Comparison of ENCODE assay signal across 1 cellular context in genomic region chr12:121713257-121714155, GRCh38.
TF ChIP-seq lines count a peak whose summit lies in the region.

No MANE protein-coding gene starts in this region.

TF ChIP-seq in HepG2, 621 proteins besides CTCF, POLR2A, EP300 and RAD21:
- TF ChIP-seq THAP8 (CRISPR knock-in tag; IDR thresholded peaks at IDR 0.05; ENCODE audit: borderline replicate concordance) (no peak), BHLHE40 (IDR thresholded peaks at IDR 0.05; ENCODE audit: low read length) (no peak), MIER3 (CRISPR knock-in tag; IDR thresholded peaks at IDR 0.05; ENCODE audit: borderline replicate concordance) (no peak), ZBTB26 (CRISPR knock-in tag; IDR thresholded peaks at IDR 0.05; ENCODE audit: borderline replicate concordance) (no peak), ZBTB4 (CRISPR knock-in tag; IDR thresholded peaks at IDR 0.05; ENCODE audit: borderline replicate concordance) (no peak), ZNF224 (CRISPR knock-in tag; IDR thresholded peaks at IDR 0.05) (no peak), ZNF432 (CRISPR knock-in tag; IDR thresholded peaks at IDR 0.05; ENCODE audit: borderline replicate concordance) (no peak), ZSCAN5A (CRISPR knock-in tag; IDR thresholded peaks at IDR 0.05; ENCODE audit: borderline replicate concordance) (no peak), FOSL2 (CRISPR knock-in tag; IDR thresholded peaks at IDR 0.05) (no peak), HIVEP1 (CRISPR knock-in tag; IDR thresholded peaks at IDR 0.05) (no peak), ELF4 (CRISPR knock-in tag; IDR thresholded peaks at IDR 0.05; ENCODE audit: borderline replicate concordance) (no peak), SIN3A (IDR thresholded peaks at IDR 0.05; ENCODE audit: borderline replicate concordance, low read depth, low read length) (no peak), NFE2L1 (CRISPR knock-in tag; IDR thresholded peaks at IDR 0.05; ENCODE audit: borderline replicate concordance) (no peak), AKNA (CRISPR knock-in tag; IDR thresholded peaks at IDR 0.05; ENCODE audit: borderline replicate concordance) (no peak)
